ENCODE assay signal across 1 cellular context in the genomic region with DNA sequence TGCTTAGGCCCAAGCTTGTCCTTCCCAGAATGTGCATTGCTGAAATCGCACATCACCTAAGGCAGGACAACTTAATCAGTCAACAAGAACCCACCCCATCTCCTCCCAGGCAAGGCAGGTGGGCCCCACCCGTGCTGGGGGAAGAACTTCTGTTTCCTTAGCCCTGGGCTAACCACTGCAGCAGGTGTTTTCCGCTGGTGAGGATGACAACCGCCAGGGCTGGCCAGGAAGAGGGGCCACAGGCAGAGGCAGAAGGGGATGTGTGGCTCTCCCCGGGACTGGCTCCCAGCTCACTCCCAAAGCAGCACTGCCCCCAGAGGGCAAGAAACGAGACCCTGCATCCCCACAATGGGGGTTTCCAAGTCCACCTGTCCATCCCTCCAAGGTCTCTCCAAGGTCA.
TF ChIP-seq lines count a peak whose summit lies in the region.

No MANE protein-coding gene starts in this region.

TF ChIP-seq in GM23338, 12 proteins besides CTCF, POLR2A, EP300 and RAD21 (continued from another document):
- no peak for TF ChIP-seq NANOG (IDR thresholded peaks at IDR 0.05; ENCODE audit: borderline replicate concordance)
- TF ChIP-seq CREB1 (CRISPR knock-in tag; IDR thresholded peaks at IDR 0.05; ENCODE audit: low read depth), result no peak
- TF ChIP-seq ZNF114 (CRISPR knock-in tag; IDR thresholded peaks at IDR 0.05), result no peak
